In genomic region chr6:30169658-30170614, GRCh38 we compare ENCODE assay signal across 8 cellular contexts. TPM values are rescaled to one million over a fixed set of nuclear protein-coding genes. Genes with fewer than 3 reads are reported as not detected.
DNase-seq lines count a peak whose midpoint lies in the region; ATAC-seq, FAIRE-seq and TF ChIP-seq lines count a peak whose summit lies in the region.

No MANE protein-coding gene starts in this region.

- ATAC-seq in activated CD8-positive, alpha-beta T cell treated with anti-CD3 and anti-CD28 coated beads for 36 hours: peak; percentile 87
- ATAC-seq in gastrocnemius medialis (peak in 1 of 2 donors; percentile 60), GM21367 (IDR thresholded peaks at IDR 0.05; ENCODE audit: unreplicated experiment) (no peak)

- H3K4me3 ChIP-seq in cardiac muscle cell (no peak overlapping the region), gastrocnemius medialis (no peak overlapping the region)

- H3K4me3 Mint-ChIP-seq in activated CD8-positive, alpha-beta T cell treated with anti-CD3 and anti-CD28 coated beads for 36 hours: no peak overlapping the region

- TF ChIP-seq POLR2A in gastrocnemius medialis (IDR thresholded peaks at IDR 0.05): no peak

- FAIRE-seq in A204.1 (lab: Jason Lieb, UNC): peak; percentile 79

- POLR2A ChIA-PET in activated CD8-positive, alpha-beta T cell treated with anti-CD3 and anti-CD28 coated beads for 36 hours (lab: Charles Lee): no interaction called here

- H3K27me3 Mint-ChIP-seq in activated CD8-positive, alpha-beta T cell treated with anti-CD3 and anti-CD28 coated beads for 36 hours: peaks cover 55% of the 10 kb centered on the region

- peaks cover 65% of the 10 kb centered on the region for H3K27me3 ChIP-seq in cardiac muscle cell
- H3K27me3 ChIP-seq in gastrocnemius medialis: peaks cover 37 to 38% (median 37%) of the 10 kb centered on the region in 3 donors

- H3K27ac ChIP-seq in cardiac muscle cell (no peak overlapping the region), gastrocnemius medialis (no peak overlapping the region)

- H3K4me1 ChIP-seq in cardiac muscle cell (ENCODE audit: low read depth) (peaks cover 4% of the 10 kb centered on the region), gastrocnemius medialis (no peaks in the 10 kb centered on the region)

- peak; percentile 88 for TF ChIP-seq CTCF in activated CD8-positive, alpha-beta T cell treated with anti-CD3 and anti-CD28 coated beads for 36 hours (IDR thresholded peaks at IDR 0.05)
- TF ChIP-seq CTCF in cardiac muscle cell (IDR thresholded peaks at IDR 0.05; ENCODE audit: low read depth, low read length): peak; percentile 91
- peak; percentile 24 to 64 (median 34) for TF ChIP-seq CTCF in gastrocnemius medialis (IDR thresholded peaks at IDR 0.05 in 4 of 5, conservative IDR thresholded peaks at IDR 0.05 in 1 of 5)

- CTCF ChIA-PET in activated CD8-positive, alpha-beta T cell treated with anti-CD3 and anti-CD28 coated beads for 36 hours (lab: Charles Lee): interaction anchor here (0.6 to 3.4 kb wide), 10 partner anchors 16 to 230 kb away, joined by 3 to 37 read pairs (median 3); no protein-coding TSS in a partner anchor

- H3K9me3 ChIP-seq in cardiac muscle cell (ENCODE audit: low read depth): no peaks in the 10 kb centered on the region
- H3K9me3 ChIP-seq in gastrocnemius medialis: no peaks in the 10 kb centered on the region

- in situ Hi-C loops in gastrocnemius medialis (cut with MboI; ENCODE audit: low sequenced_read_pairs in 4 of 4): loop anchor here in 1 of 4 donors (25.0 kb wide), 1 partner anchor 333 kb away; the partner anchor contains the start of gene HLA-G

- peaks cover 12% of the 10 kb centered on the region for H3K4me1 Mint-ChIP-seq in activated CD8-positive, alpha-beta T cell treated with anti-CD3 and anti-CD28 coated beads for 36 hours (ENCODE audit: low read depth)

- H3K9me3 Mint-ChIP-seq in activated CD8-positive, alpha-beta T cell treated with anti-CD3 and anti-CD28 coated beads for 36 hours: no peaks in the 10 kb centered on the region

- intact Hi-C loops in activated CD8-positive, alpha-beta T cell treated with anti-CD3 and anti-CD28 coated beads for 36 hours (cut with micrococcal nuclease): loop anchor here (2.0 kb wide), 1 partner anchor 67 kb away; no protein-coding TSS in a partner anchor
- intact Hi-C loops in gastrocnemius medialis (cut with DNase I; ENCODE audit: low total_unique reads): loop anchor here (1.0 kb wide), 1 partner anchor 67 kb away; no protein-coding TSS in a partner anchor

- no peak overlapping the region for H3K27ac Mint-ChIP-seq in activated CD8-positive, alpha-beta T cell treated with anti-CD3 and anti-CD28 coated beads for 36 hours

- no peaks in the 10 kb centered on the region for H3K36me3 Mint-ChIP-seq in activated CD8-positive, alpha-beta T cell treated with anti-CD3 and anti-CD28 coated beads for 36 hours (ENCODE audit: low read depth)

- peak; percentile 44 for DNase-seq in GDM1 (lab: John Stamatoyannopoulos, UW)
- peak; percentile 47 for DNase-seq in NCI-H1694 treated with DMSO at 0.1 percent for 48 hours (lab: John Stamatoyannopoulos, UW)
- DNase-seq in activated CD8-positive, alpha-beta T cell treated with anti-CD3 and anti-CD28 coated beads for 36 hours: peak; percentile 22
- DNase-seq in cardiac muscle cell (ENCODE audit: low read depth in 1 of 2, low spot score in 1 of 2): peak; percentile 44 to 72
- DNase-seq in gastrocnemius medialis: no peak
- no peak for DNase-seq in activated naive CD4-positive, alpha-beta T cell (lab: John Stamatoyannopoulos, UW)

- no peaks in the 10 kb centered on the region for H3K36me3 ChIP-seq in cardiac muscle cell
- no peaks in the 10 kb centered on the region for H3K36me3 ChIP-seq in gastrocnemius medialis

RNA-seq across cellular contexts. Expression of gene TRIM15, which starts 6.6 kb away (rescaled TPM):
- total RNA-seq in activated CD8-positive, alpha-beta T cell treated with anti-CD3 and anti-CD28 coated beads for 36 hours: not detected
- total RNA-seq in cardiac muscle cell (not detected in 2 replicates), gastrocnemius medialis (under 1 TPM in 1 of 4 donors, not detected in 3; 0.12 TPM)
- not detected in 2 replicates for polyA plus RNA-seq in cardiac muscle cell

RNA-seq across cellular contexts. Expression of gene TRIM10, which starts 8.9 kb away (rescaled TPM):
- total RNA-seq in activated CD8-positive, alpha-beta T cell treated with anti-CD3 and anti-CD28 coated beads for 36 hours: not detected
- total RNA-seq in cardiac muscle cell (not detected in 2 replicates), gastrocnemius medialis (not detected)
- not detected in 2 replicates for polyA plus RNA-seq in cardiac muscle cell

RNA-seq across cellular contexts. Expression of gene TRIM40, which starts 34.0 kb away (rescaled TPM):
- not detected for total RNA-seq in activated CD8-positive, alpha-beta T cell treated with anti-CD3 and anti-CD28 coated beads for 36 hours
- total RNA-seq in cardiac muscle cell (not detected in 2 replicates), gastrocnemius medialis (not detected)
- polyA plus RNA-seq in cardiac muscle cell: not detected in 2 replicates

RNA-seq across cellular contexts. Expression of gene TRIM26, which starts 43.3 kb away (rescaled TPM):
- total RNA-seq in activated CD8-positive, alpha-beta T cell treated with anti-CD3 and anti-CD28 coated beads for 36 hours: 10 to 100 TPM; 43.4 to 45.0 TPM
- total RNA-seq in cardiac muscle cell (17.2 and 24.4 TPM in 2 replicates), gastrocnemius medialis (10 to 100 TPM; 22.8 to 30.9 (median 25.1) TPM)
- polyA plus RNA-seq in cardiac muscle cell: 18.0 and 18.8 TPM in 2 replicates

RNA-seq across cellular contexts. Expression of gene TRIM31, which starts 57.0 kb away (rescaled TPM):
- not detected for total RNA-seq in activated CD8-positive, alpha-beta T cell treated with anti-CD3 and anti-CD28 coated beads for 36 hours
- total RNA-seq in cardiac muscle cell (not detected in 2 replicates), gastrocnemius medialis (under 1 TPM in 1 of 4 donors, not detected in 3; 0.39 TPM)
- not detected in 2 replicates for polyA plus RNA-seq in cardiac muscle cell

Comparison
In these comparisons a context has a peak if more than half of its experiments do, and no peak if none do; other contexts are left out.
1. DNase-seq: peak in GDM1 (single experiment), NCI-H1694 treated with DMSO at 0.1 percent for 48 hours (single experiment), activated CD8-positive, alpha-beta T cell treated with anti-CD3 and anti-CD28 coated beads for 36 hours (single experiment) and cardiac muscle cell (2 of 2); none in gastrocnemius medialis (0 of 2) and activated naive CD4-positive, alpha-beta T cell (0 of 4).
2. CTCF ChIP-seq: peak in every context shown above with its lines; median percentile 91 in cardiac muscle cell; 88 in activated CD8-positive, alpha-beta T cell treated with anti-CD3 and anti-CD28 coated beads for 36 hours; 34 in gastrocnemius medialis.